In genomic region chr20:58199058-58199457, GRCh38 we compare ENCODE assay signal across 22 cellular contexts. TPM values are rescaled to one million over a fixed set of nuclear protein-coding genes. Genes with fewer than 3 reads are reported as not detected.
"Had no signal": no experiment of that assay in that cellular context is flagged by ENCODE, and none has a peak within 500 bp of the region (broad histone marks: within the 10 kb centered on the region; RNA-seq: fewer than 3 reads in every experiment).

No MANE protein-coding gene starts in this region.

- H3K9me3 ChIP-seq: SJCRH30 had no signal

- DNase-seq: KBM-7, MV-4-11, NCI-H1048, NCI-H1105, NCI-H1417, NCI-H1436 treated with DMSO at 0.1 percent for 48 hours, NCI-H1694, NCI-H187 treated with DMSO at 0.1 percent for 48 hours, NCI-H2081, NCI-H2107, NCI-H2227 treated with DMSO at 0.1 percent for 48 hours, NCI-H524, NCI-H526 treated with DMSO at 0.1 percent for 48 hours, NCI-H774, RPMI8226, SHP77 treated with DMSO at 0.1 percent for 48 hours, SJCRH30 had no signal

- H3K27me3 ChIP-seq: SJCRH30 had no signal

- H3K4me3 ChIP-seq: SJCRH30 had no signal

- H3K4me1 ChIP-seq: SJCRH30 had no signal

- H3K27ac ChIP-seq: SJCRH30 had no signal

- H3K36me3 ChIP-seq: SJCRH30 had no signal

- ATAC-seq: SK-N-SH treated with all-trans-retinoic acid at 6 μM for 48 hours had no signal

RNA-seq across cellular contexts. Expression of gene ANKRD60, which starts 29.4 kb away (rescaled TPM):
- total RNA-seq: HT-29, LHCN-M2, MCF 10A, NCI-H460, SJCRH30 had no signal
